16 cellular contexts compared by ENCODE assay signal in the genomic region with DNA sequence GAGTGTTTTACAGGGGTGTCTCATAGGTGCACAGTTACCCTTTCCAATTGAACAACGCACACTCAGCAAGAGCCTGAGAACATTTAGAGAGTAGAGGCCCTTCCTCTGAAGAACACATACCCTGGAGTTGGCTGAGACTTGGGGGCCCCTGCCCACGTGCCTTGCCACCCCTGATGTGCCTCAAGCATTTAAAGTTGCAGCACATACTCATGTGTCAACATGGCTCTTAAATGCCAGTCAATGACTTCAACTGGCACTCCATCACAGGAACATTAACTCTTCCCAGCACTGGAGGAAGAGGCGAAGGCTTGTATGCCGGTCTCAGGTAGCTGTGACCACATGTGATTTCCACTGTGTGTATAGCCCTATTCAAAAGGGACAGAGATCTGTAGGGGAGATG.
"Had no signal": no experiment of that assay in that cellular context is flagged by ENCODE, and none has a peak within 500 bp of the region (broad histone marks: within the 10 kb centered on the region; RNA-seq: fewer than 3 reads in every experiment).

No MANE protein-coding gene starts in this region.

- DNase-seq: activated CD4-positive, alpha-beta T cell treated with anti-CD3 and anti-CD28 coated beads, Interleukin-2, amount 50 U/mL, for 4 hours; activated CD4-positive, CD25-positive, alpha-beta regulatory T cell treated with anti-CD3 and anti-CD28 coated beads, Interleukin-2, amount 50 U/mL, for 72 hours; activated gamma-delta T cell; activated naive CD8-positive, alpha-beta T cell treated with anti-CD3 and anti-CD28 coated beads for 36 hours; activated T-cell treated with anti-CD3 and anti-CD28 coated beads, Interleukin-2, amount 50 U/mL, for 4 hours; dorsolateral prefrontal cortex; hypothalamus; kidney glomerular epithelial cell; mucosa of descending colon; natural killer cell; spleen; stimulated activated CD4-positive, alpha-beta T cell treated with anti-CD3 and anti-CD28 coated beads, Interleukin-1b, Interleukin-23, amount 100 ng/mL, for 48 hours; tibial artery had no signal

- H3K36me3 ChIP-seq: prostate gland, spleen, tibial artery had no signal

- H3K4me3 ChIP-seq: dorsolateral prefrontal cortex, mucosa of descending colon, prostate gland, spleen, tibial artery had no signal

- ATAC-seq: activated T-cell treated with anti-CD3 and anti-CD28 coated beads, Interleukin-2, amount 50 U/mL, for 4 hours; mucosa of descending colon; natural killer cell; sciatic nerve; stimulated activated memory B cell treated with anti-CD40 and anti-IgM and Interleukin-4, amounts not matched to agents 10 μg/mL and 1 μg/mL and 100 μg/mL, for 72 hours had no signal

- H3K27me3 ChIP-seq: dorsolateral prefrontal cortex, spleen, tibial artery had no signal

- H3K9me3 ChIP-seq: mucosa of descending colon, prostate gland, spleen, tibial artery had no signal

- H3K27ac ChIP-seq: prostate gland, spleen, tibial artery had no signal
